Comparison of ENCODE assay signal across 11 cellular contexts in the genomic region with DNA sequence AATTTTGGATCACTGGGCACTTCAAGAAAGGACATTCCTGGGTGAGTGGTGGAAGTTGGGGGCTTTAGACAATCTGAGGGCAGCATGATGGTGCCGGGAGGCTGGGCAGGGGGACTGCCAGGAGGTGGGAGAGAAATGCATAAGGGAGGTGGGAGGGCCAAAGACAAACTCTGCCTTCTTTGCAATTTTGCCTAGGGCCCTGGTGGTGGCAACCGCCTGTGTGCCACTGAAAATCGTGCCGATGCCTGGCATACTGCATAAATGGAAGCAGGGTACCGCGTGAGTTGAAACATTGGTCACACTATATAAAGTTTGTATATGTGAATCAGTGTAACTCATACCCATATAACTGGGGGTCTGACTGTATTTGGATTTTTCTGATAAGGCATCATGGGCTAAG. TPM values are rescaled to one million over a fixed set of nuclear protein-coding genes. Genes with fewer than 3 reads are reported as not detected.
DNase-seq lines count a peak whose midpoint lies in the region; ATAC-seq and TF ChIP-seq lines count a peak whose summit lies in the region.
"Had no signal": no experiment of that assay in that cellular context is flagged by ENCODE, and none has a peak within 500 bp of the region (broad histone marks: within the 10 kb centered on the region; RNA-seq: fewer than 3 reads in every experiment).

No MANE protein-coding gene starts in this region.

- H3K4me3 Mint-ChIP-seq in activated naive CD4-positive, alpha-beta T cell treated with anti-CD3 and anti-CD28 coated beads, Interleukin-2, amount 50 U/mL, for 24 hours, result peak overlapping the region; percentile 81
- H3K4me3 Mint-ChIP-seq in activated naive CD4-positive, alpha-beta T cell treated with anti-CD3 and anti-CD28 coated beads, Interleukin-2, amount 10 ng/mL, durations not matched to agents 7 days and 5 days, result no peak overlapping the region
- H3K4me3 Mint-ChIP-seq in activated B cell treated with CpG ODN at 0.5 μM for 24 hours, result peak overlapping the region; percentile 30

- no peak overlapping the region for H3K9ac ChIP-seq in iPS-15b (ENCODE audit: low read depth, low read length)

- H3K27ac Mint-ChIP-seq in activated naive CD4-positive, alpha-beta T cell treated with anti-CD3 and anti-CD28 coated beads, Interleukin-2, amount 50 U/mL, for 24 hours, result peak overlapping the region; percentile 66
- no peak overlapping the region for H3K27ac Mint-ChIP-seq in activated naive CD4-positive, alpha-beta T cell treated with anti-CD3 and anti-CD28 coated beads, Interleukin-2, amount 10 ng/mL, durations not matched to agents 7 days and 5 days
- peak overlapping the region; percentile 46 for H3K27ac Mint-ChIP-seq in activated B cell treated with CpG ODN at 0.5 μM for 24 hours

- TF ChIP-seq CTCF in activated B cell treated with CpG ODN at 0.5 μM for 24 hours (IDR thresholded peaks at IDR 0.05) (no peak), testis (IDR thresholded peaks at IDR 0.05) (no peak)

- POLR2A ChIA-PET in activated B cell treated with CpG ODN at 0.5 μM for 24 hours (lab: Charles Lee), result no interaction called here

- H3K36me3 ChIP-seq in iPS-15b (ENCODE audit: control insufficient read depth, insufficient read depth, low read length) (peaks cover 3% of the 10 kb centered on the region), testis (ENCODE audit: low read depth, missing control alignments) (no peaks in the 10 kb centered on the region)

- no peaks in the 10 kb centered on the region for H3K27me3 Mint-ChIP-seq in activated naive CD4-positive, alpha-beta T cell treated with anti-CD3 and anti-CD28 coated beads, Interleukin-2, amount 50 U/mL, for 24 hours
- H3K27me3 Mint-ChIP-seq in activated naive CD4-positive, alpha-beta T cell treated with anti-CD3 and anti-CD28 coated beads, Interleukin-2, amount 10 ng/mL, durations not matched to agents 7 days and 5 days, result no peaks in the 10 kb centered on the region
- H3K27me3 Mint-ChIP-seq in activated B cell treated with CpG ODN at 0.5 μM for 24 hours, result no peaks in the 10 kb centered on the region

- CTCF ChIA-PET in activated naive CD4-positive, alpha-beta T cell treated with anti-CD3 and anti-CD28 coated beads, Interleukin-2, amount 10 ng/mL, durations not matched to agents 7 days and 5 days (lab: Charles Lee), result interaction anchor here (1.0 kb wide), 1 partner anchor 10 kb away, joined by 6 read pairs; no protein-coding TSS in a partner anchor
- CTCF ChIA-PET in activated B cell treated with CpG ODN at 0.5 μM for 24 hours (lab: Charles Lee), result no interaction called here

- DNase-seq in activated naive CD4-positive, alpha-beta T cell treated with anti-CD3 and anti-CD28 coated beads, Interleukin-2, amount 10 ng/mL, durations not matched to agents 7 days and 5 days, result no peak
- DNase-seq in activated B cell treated with CpG ODN at 0.5 μM for 24 hours (no peak), testis (no peak), NCI-H748 (lab: John Stamatoyannopoulos, UW; ENCODE audit: unreplicated experiment) (no peak), mucosa of gallbladder (ENCODE audit: low spot score) (no peak), NAMALWA (ENCODE audit: low spot score) (no peak)
- DNase-seq: NCI-H1694 treated with DMSO at 0.1 percent for 48 hours; OCI-M1; stimulated activated CD4-positive, alpha-beta T cell treated with anti-CD3 and anti-CD28 coated beads, Interleukin-2, amount 100 ng/mL, for 48 hours had no signal

- no peak for TF ChIP-seq POLR2A in testis (IDR thresholded peaks at IDR 0.05)

- intact Hi-C loops in activated B cell treated with CpG ODN at 0.5 μM for 24 hours (cut with micrococcal nuclease), result loop anchor here (5.0 to 10.0 kb wide), 4 partner anchors 414 to 1312 kb away; a partner anchor contains a TSS
- intact Hi-C loops in testis (cut with DNase I; ENCODE audit: low total_unique reads), result no loop called here

- no peak for ATAC-seq in activated B cell treated with CpG ODN at 0.5 μM for 24 hours (ENCODE audit: low read depth)

- peaks cover 13% of the 10 kb centered on the region for H3K36me3 Mint-ChIP-seq in activated naive CD4-positive, alpha-beta T cell treated with anti-CD3 and anti-CD28 coated beads, Interleukin-2, amount 50 U/mL, for 24 hours
- H3K36me3 Mint-ChIP-seq in activated naive CD4-positive, alpha-beta T cell treated with anti-CD3 and anti-CD28 coated beads, Interleukin-2, amount 10 ng/mL, durations not matched to agents 7 days and 5 days, result peaks cover 34% of the 10 kb centered on the region
- peaks cover 49% of the 10 kb centered on the region for H3K36me3 Mint-ChIP-seq in activated B cell treated with CpG ODN at 0.5 μM for 24 hours (ENCODE audit: low read depth)

- no peaks in the 10 kb centered on the region for H3K9me3 Mint-ChIP-seq in activated naive CD4-positive, alpha-beta T cell treated with anti-CD3 and anti-CD28 coated beads, Interleukin-2, amount 50 U/mL, for 24 hours
- no peaks in the 10 kb centered on the region for H3K9me3 Mint-ChIP-seq in activated naive CD4-positive, alpha-beta T cell treated with anti-CD3 and anti-CD28 coated beads, Interleukin-2, amount 10 ng/mL, durations not matched to agents 7 days and 5 days
- H3K9me3 Mint-ChIP-seq in activated B cell treated with CpG ODN at 0.5 μM for 24 hours, result no peaks in the 10 kb centered on the region

- 75 to 77% methylated on average over 6 of the region's 6 CpGs for WGBS in testis, 2 donors

- H3K27me3 ChIP-seq in iPS-15b (ENCODE audit: control insufficient read depth, insufficient read depth, low read length) (no peaks in the 10 kb centered on the region), testis (no peaks in the 10 kb centered on the region)

- H3K4me3 ChIP-seq in iPS-15b (ENCODE audit: low read depth, low read length) (peak overlapping the region; percentile 21), testis (no peak overlapping the region)

- H3K4me1 Mint-ChIP-seq in activated naive CD4-positive, alpha-beta T cell treated with anti-CD3 and anti-CD28 coated beads, Interleukin-2, amount 50 U/mL, for 24 hours, result peaks cover 53% of the 10 kb centered on the region
- peaks cover 51% of the 10 kb centered on the region for H3K4me1 Mint-ChIP-seq in activated naive CD4-positive, alpha-beta T cell treated with anti-CD3 and anti-CD28 coated beads, Interleukin-2, amount 10 ng/mL, durations not matched to agents 7 days and 5 days
- H3K4me1 Mint-ChIP-seq in activated B cell treated with CpG ODN at 0.5 μM for 24 hours, result peaks cover 55% of the 10 kb centered on the region

- H3K9me3 ChIP-seq in iPS-15b (ENCODE audit: control insufficient read depth, insufficient read depth, low read length) (no peaks in the 10 kb centered on the region), testis (no peaks in the 10 kb centered on the region)

- H3K4me1 ChIP-seq in iPS-15b (ENCODE audit: control insufficient read depth, insufficient read depth, low read length) (no peaks in the 10 kb centered on the region), testis (peaks cover 40% of the 10 kb centered on the region)

- peak overlapping the region; percentile 47 to 100 for H3K27ac ChIP-seq in testis

RNA-seq across cellular contexts. Expression of a gene that starts 3.3 kb away (rescaled TPM):
- total RNA-seq in activated B cell treated with CpG ODN at 0.5 μM for 24 hours, result 94.0 and 118 TPM in 2 replicates
- 100 to 1,000 TPM; 109 to 136 TPM for total RNA-seq in testis
- 73.2 TPM for polyA plus RNA-seq in testis (ENCODE audit: insufficient read depth, low read depth, low replicate concordance)
- 101 TPM for total RNA-seq in mucosa of gallbladder

RNA-seq across cellular contexts. Expression of a gene that starts 21.8 kb away (rescaled TPM):
- total RNA-seq in activated B cell treated with CpG ODN at 0.5 μM for 24 hours, result 8.6 and 11.8 TPM in 2 replicates
- 10 to 100 TPM; 46.1 to 60.0 TPM for total RNA-seq in testis
- 234 TPM for polyA plus RNA-seq in testis (ENCODE audit: insufficient read depth, low read depth, low replicate concordance)
- 18.2 TPM for total RNA-seq in mucosa of gallbladder
